10 cellular contexts compared by ENCODE assay signal in the genomic region with DNA sequence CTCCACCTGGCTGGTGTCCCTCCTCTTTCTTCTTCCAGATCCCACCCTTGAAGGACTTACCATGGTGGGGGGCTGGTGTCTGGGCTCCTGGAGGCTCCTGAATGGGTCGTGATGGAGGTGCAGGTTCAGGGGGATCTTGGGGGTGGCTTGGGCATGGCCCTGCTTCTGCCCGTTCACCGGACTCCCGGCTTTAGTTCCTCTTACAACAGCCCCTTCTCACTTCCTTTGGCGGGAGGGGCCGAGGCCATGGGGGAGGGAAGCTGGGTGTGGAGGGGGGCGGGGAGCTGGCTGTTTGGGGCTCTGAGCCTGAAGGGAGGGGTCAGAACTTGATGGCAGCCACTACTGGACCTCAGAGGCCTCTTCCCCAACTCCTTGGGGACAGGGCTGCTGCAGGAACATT. TPM values are rescaled to one million over a fixed set of nuclear protein-coding genes. Genes with fewer than 3 reads are reported as not detected.
DNase-seq lines count a peak whose midpoint lies in the region; ATAC-seq and TF ChIP-seq lines count a peak whose summit lies in the region.
"Had no signal": no experiment of that assay in that cellular context is flagged by ENCODE, and none has a peak within 500 bp of the region (broad histone marks: within the 10 kb centered on the region; RNA-seq: fewer than 3 reads in every experiment).

A gene (minus strand): TSS at position 196 of the 400 bp plus-strand sequence. CDS start 133 bp downstream, at position 63.

- no peaks in the 10 kb centered on the region for H3K4me1 ChIP-seq in thoracic aorta (ENCODE audit: control insufficient read depth in 1 of 2, low read depth in 2 of 2)

- ATAC-seq in WTC11 (no peak), left lobe of liver (peak; percentile 26), thoracic aorta (ENCODE audit: insufficient number of reproducible peaks, low FRiP score, low read depth) (no peak), HG02970 (IDR thresholded peaks at IDR 0.05; ENCODE audit: low FRiP score, unreplicated experiment) (no peak)
- ATAC-seq: A549 had no signal

- peaks cover 54% of the 10 kb centered on the region for H3K4me1 Mint-ChIP-seq in activated CD4-positive, alpha-beta T cell treated with anti-CD3 and anti-CD28 coated beads, Interleukin-2, amount 10 ng/mL, durations not matched to agents 24 days and 14 days
- H3K4me1 Mint-ChIP-seq in WTC11: peaks cover 24% of the 10 kb centered on the region

- intact Hi-C loops in activated CD4-positive, alpha-beta T cell treated with anti-CD3 and anti-CD28 coated beads, Interleukin-2, amount 10 ng/mL, durations not matched to agents 24 days and 14 days (cut with micrococcal nuclease): loop anchor here (2.0 to 10.0 kb wide), 3 partner anchors 60 to 225 kb away; a partner anchor contains a TSS

- peaks cover 16% of the 10 kb centered on the region for H3K9me3 Mint-ChIP-seq in activated CD4-positive, alpha-beta T cell treated with anti-CD3 and anti-CD28 coated beads, Interleukin-2, amount 10 ng/mL, durations not matched to agents 24 days and 14 days
- peaks cover 5% of the 10 kb centered on the region; the same call in 1 of the 2 replicates for H3K9me3 Mint-ChIP-seq in WTC11

- no peak for TF ChIP-seq CTCF in WTC11 (IDR thresholded peaks at IDR 0.05)
- TF ChIP-seq CTCF in thoracic aorta (IDR thresholded peaks at IDR 0.05): no peak

- peaks cover 4% of the 10 kb centered on the region for H3K27me3 Mint-ChIP-seq in activated CD4-positive, alpha-beta T cell treated with anti-CD3 and anti-CD28 coated beads, Interleukin-2, amount 10 ng/mL, durations not matched to agents 24 days and 14 days
- H3K27me3 Mint-ChIP-seq in WTC11 (ENCODE audit: low read depth): peaks cover 9% of the 10 kb centered on the region

- no peaks in the 10 kb centered on the region for H3K36me3 ChIP-seq in thoracic aorta

- H3K4me3 ChIP-seq in thoracic aorta: peak within 1 kb of the TSS; percentile 62
- H3K4me3 ChIP-seq: A549 had no signal

- no peak within 1 kb of the TSS for H3K27ac ChIP-seq in thoracic aorta

- CTCF ChIA-PET in WTC11 (lab: Charles Lee): interaction anchor here (0.6 to 6.0 kb wide), 15 partner anchors 8 to 224 kb away, joined by 3 to 88 read pairs (median 10); a partner anchor contains a TSS

- no peaks in the 10 kb centered on the region for H3K9me3 ChIP-seq in thoracic aorta
- H3K9me3 ChIP-seq: A549 had no signal

- H3K27ac Mint-ChIP-seq in activated CD4-positive, alpha-beta T cell treated with anti-CD3 and anti-CD28 coated beads, Interleukin-2, amount 10 ng/mL, durations not matched to agents 24 days and 14 days: peak within 1 kb of the TSS; percentile 91
- H3K27ac Mint-ChIP-seq in WTC11: peak within 1 kb of the TSS; percentile 10; the same call in 1 of the 2 replicates

- H3K4me3 Mint-ChIP-seq in activated CD4-positive, alpha-beta T cell treated with anti-CD3 and anti-CD28 coated beads, Interleukin-2, amount 10 ng/mL, durations not matched to agents 24 days and 14 days: peak within 1 kb of the TSS; percentile 96
- peak within 1 kb of the TSS; percentile 43; the same call in 1 of the 2 replicates for H3K4me3 Mint-ChIP-seq in WTC11

- peak; percentile 76 for DNase-seq in activated CD4-positive, alpha-beta T cell treated with anti-CD3 and anti-CD28 coated beads, Interleukin-2, amount 10 ng/mL, durations not matched to agents 24 days and 14 days
- no peak for DNase-seq in activated CD4-positive, alpha-beta T cell treated with anti-CD3 and anti-CD28 coated beads, Interleukin-2, amount 50 U/mL, for 1 hour
- DNase-seq in WTC11 (ENCODE audit: low spot score) (no peak), left lobe of liver (ENCODE audit: low spot score) (no peak), thoracic aorta (ENCODE audit: low spot score) (no peak), retina (no peak), DMS79 treated with DMSO at 0.1 percent for 48 hours (lab: John Stamatoyannopoulos, UW) (no peak)
- DNase-seq: NCI-H1092 had no signal

- POLR2A ChIA-PET in WTC11 (lab: Charles Lee): no interaction called here

- no peaks in the 10 kb centered on the region for H3K27me3 ChIP-seq in thoracic aorta (replicated peaks; ENCODE audit: insufficient read depth)

- peaks cover 21% of the 10 kb centered on the region for H3K36me3 Mint-ChIP-seq in activated CD4-positive, alpha-beta T cell treated with anti-CD3 and anti-CD28 coated beads, Interleukin-2, amount 10 ng/mL, durations not matched to agents 24 days and 14 days (ENCODE audit: low read depth)
- no peaks in the 10 kb centered on the region for H3K36me3 Mint-ChIP-seq in WTC11

TF ChIP-seq in WTC11, 78 proteins besides CTCF, POLR2A, EP300 and RAD21 (continues in another document):
- TF ChIP-seq, protein P1, sequence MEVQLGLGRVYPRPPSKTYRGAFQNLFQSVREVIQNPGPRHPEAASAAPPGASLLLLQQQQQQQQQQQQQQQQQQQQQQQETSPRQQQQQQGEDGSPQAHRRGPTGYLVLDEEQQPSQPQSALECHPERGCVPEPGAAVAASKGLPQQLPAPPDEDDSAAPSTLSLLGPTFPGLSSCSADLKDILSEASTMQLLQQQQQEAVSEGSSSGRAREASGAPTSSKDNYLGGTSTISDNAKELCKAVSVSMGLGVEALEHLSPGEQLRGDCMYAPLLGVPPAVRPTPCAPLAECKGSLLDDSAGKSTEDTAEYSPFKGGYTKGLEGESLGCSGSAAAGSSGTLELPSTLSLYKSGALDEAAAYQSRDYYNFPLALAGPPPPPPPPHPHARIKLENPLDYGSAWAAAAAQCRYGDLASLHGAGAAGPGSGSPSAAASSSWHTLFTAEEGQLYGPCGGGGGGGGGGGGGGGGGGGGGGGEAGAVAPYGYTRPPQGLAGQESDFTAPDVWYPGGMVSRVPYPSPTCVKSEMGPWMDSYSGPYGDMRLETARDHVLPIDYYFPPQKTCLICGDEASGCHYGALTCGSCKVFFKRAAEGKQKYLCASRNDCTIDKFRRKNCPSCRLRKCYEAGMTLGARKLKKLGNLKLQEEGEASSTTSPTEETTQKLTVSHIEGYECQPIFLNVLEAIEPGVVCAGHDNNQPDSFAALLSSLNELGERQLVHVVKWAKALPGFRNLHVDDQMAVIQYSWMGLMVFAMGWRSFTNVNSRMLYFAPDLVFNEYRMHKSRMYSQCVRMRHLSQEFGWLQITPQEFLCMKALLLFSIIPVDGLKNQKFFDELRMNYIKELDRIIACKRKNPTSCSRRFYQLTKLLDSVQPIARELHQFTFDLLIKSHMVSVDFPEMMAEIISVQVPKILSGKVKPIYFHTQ (CRISPR knock-in tag; IDR thresholded peaks at IDR 0.05): no peak
- TF ChIP-seq, protein P2, sequence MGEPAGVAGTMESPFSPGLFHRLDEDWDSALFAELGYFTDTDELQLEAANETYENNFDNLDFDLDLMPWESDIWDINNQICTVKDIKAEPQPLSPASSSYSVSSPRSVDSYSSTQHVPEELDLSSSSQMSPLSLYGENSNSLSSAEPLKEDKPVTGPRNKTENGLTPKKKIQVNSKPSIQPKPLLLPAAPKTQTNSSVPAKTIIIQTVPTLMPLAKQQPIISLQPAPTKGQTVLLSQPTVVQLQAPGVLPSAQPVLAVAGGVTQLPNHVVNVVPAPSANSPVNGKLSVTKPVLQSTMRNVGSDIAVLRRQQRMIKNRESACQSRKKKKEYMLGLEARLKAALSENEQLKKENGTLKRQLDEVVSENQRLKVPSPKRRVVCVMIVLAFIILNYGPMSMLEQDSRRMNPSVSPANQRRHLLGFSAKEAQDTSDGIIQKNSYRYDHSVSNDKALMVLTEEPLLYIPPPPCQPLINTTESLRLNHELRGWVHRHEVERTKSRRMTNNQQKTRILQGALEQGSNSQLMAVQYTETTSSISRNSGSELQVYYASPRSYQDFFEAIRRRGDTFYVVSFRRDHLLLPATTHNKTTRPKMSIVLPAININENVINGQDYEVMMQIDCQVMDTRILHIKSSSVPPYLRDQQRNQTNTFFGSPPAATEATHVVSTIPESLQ (CRISPR knock-in tag; IDR thresholded peaks at IDR 0.05): no peak
- TF ChIP-seq, protein P3, sequence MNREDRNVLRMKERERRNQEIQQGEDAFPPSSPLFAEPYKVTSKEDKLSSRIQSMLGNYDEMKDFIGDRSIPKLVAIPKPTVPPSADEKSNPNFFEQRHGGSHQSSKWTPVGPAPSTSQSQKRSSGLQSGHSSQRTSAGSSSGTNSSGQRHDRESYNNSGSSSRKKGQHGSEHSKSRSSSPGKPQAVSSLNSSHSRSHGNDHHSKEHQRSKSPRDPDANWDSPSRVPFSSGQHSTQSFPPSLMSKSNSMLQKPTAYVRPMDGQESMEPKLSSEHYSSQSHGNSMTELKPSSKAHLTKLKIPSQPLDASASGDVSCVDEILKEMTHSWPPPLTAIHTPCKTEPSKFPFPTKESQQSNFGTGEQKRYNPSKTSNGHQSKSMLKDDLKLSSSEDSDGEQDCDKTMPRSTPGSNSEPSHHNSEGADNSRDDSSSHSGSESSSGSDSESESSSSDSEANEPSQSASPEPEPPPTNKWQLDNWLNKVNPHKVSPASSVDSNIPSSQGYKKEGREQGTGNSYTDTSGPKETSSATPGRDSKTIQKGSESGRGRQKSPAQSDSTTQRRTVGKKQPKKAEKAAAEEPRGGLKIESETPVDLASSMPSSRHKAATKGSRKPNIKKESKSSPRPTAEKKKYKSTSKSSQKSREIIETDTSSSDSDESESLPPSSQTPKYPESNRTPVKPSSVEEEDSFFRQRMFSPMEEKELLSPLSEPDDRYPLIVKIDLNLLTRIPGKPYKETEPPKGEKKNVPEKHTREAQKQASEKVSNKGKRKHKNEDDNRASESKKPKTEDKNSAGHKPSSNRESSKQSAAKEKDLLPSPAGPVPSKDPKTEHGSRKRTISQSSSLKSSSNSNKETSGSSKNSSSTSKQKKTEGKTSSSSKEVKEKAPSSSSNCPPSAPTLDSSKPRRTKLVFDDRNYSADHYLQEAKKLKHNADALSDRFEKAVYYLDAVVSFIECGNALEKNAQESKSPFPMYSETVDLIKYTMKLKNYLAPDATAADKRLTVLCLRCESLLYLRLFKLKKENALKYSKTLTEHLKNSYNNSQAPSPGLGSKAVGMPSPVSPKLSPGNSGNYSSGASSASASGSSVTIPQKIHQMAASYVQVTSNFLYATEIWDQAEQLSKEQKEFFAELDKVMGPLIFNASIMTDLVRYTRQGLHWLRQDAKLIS (CRISPR knock-in tag; IDR thresholded peaks at IDR 0.05; ENCODE audit: borderline replicate concordance): no peak
- TF ChIP-seq NR2C2 (CRISPR knock-in tag; IDR thresholded peaks at IDR 0.05): no peak
- TF ChIP-seq NR1H2 (CRISPR knock-in tag; IDR thresholded peaks at IDR 0.05): no peak

RNA-seq across cellular contexts. Expression of the gene that starts here (rescaled TPM):
- 33.0 and 37.9 TPM in 2 replicates for total RNA-seq in activated CD4-positive, alpha-beta T cell treated with anti-CD3 and anti-CD28 coated beads, Interleukin-2, amount 10 ng/mL, durations not matched to agents 24 days and 14 days
- total RNA-seq in WTC11 (2021) (2.8 to 3.3 TPM (median 3.2 TPM) in 3 replicates), left lobe of liver (9.5 TPM), thoracic aorta (10 to 100 TPM; 29.6 to 33.9 TPM)
